In the genomic region with DNA sequence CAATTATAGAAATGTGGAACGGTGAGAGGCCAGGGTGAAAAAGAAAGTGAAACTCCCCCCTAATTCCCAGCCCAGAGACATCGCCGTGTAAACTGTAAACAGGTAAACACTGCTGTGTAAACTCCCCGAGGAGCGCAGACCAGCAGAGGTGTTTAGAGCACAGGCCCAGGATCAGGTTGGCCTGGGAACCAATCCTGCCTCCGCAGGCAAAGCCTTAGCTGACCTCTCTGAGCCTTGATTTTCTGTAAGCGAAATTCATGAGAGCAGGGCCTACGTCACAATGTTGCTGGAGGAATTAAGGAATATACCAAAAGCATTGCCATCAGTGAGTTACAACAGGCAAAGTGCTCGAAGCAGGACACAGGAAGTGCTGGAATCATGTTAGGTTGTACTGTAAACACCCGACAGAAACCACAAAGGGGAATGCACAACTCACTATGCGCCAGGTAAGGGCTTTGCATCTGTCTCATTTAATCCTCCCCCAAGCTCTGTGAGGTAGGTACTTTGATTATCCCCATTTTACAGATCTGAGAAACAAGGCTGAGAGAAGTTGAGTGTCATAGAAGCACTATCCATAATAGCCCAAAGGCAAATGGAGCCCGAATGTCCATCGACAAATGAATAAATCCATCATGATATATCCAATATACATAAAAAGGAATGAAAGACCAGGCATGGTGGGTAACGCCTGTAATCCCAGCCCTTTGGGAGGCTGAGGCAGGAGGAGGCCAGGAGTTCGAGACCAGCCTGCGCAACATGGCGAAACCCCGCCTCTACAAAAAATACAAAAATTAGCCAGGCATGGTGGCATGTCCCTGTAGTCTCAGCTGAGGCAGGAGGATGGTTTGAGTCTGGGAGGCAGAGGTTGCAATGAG, we compare ENCODE assay signal across 11 cellular contexts. TPM values are rescaled to one million over a fixed set of nuclear protein-coding genes. Genes with fewer than 3 reads are reported as not detected.
DNase-seq lines count a peak whose midpoint lies in the region; ATAC-seq lines count a peak whose summit lies in the region.
"Had no signal": no experiment of that assay in that cellular context is flagged by ENCODE, and none has a peak within 500 bp of the region (broad histone marks: within the 10 kb centered on the region; RNA-seq: fewer than 3 reads in every experiment).

No MANE protein-coding gene starts in this region.

- WGBS in GM23248 (ENCODE audit: low coverage in 1 of 2, low lambda C conversion rate in 2 of 2, missing lambda C conversion rate in 2 of 2), 2 experiments = 88 to 90% methylated on average over 18 of the region's 18 CpGs

- in situ Hi-C loops in GM23248 (cut with MboI) = no loop called here

- H3K9ac ChIP-seq in mucosa of rectum (ENCODE audit: low read depth in 1 of 2, low read length in 2 of 2) (peak overlapping the region; percentile 20 to 66), GM23248 (no peak overlapping the region)

- H3K9me3 Mint-ChIP-seq in CD8-positive, alpha-beta memory T cell = no peaks in the 10 kb centered on the region
- no peaks in the 10 kb centered on the region for H3K9me3 Mint-ChIP-seq in activated naive CD8-positive, alpha-beta T cell treated with anti-CD3 and anti-CD28 coated beads, Interleukin-2, amount 10 ng/mL, durations not matched to agents 7 days and 5 days
- H3K9me3 Mint-ChIP-seq: stimulated activated memory B cell treated with anti-CD40 and anti-IgM and Interleukin-4, amounts not matched to agents 10 μg/mL and 1 μg/mL and 100 μg/mL, for 72 hours had no signal

- POLR2A ChIA-PET in CD8-positive, alpha-beta memory T cell (lab: Charles Lee) = no interaction called here
- POLR2A ChIA-PET in activated naive CD8-positive, alpha-beta T cell treated with anti-CD3 and anti-CD28 coated beads, Interleukin-2, amount 10 ng/mL, durations not matched to agents 7 days and 5 days (lab: Charles Lee) = no interaction called here

- H3K27me3 ChIP-seq in CD8-positive, alpha-beta memory T cell (ENCODE audit: insufficient read depth, low read length, poor library complexity, severe bottlenecking) = no peaks in the 10 kb centered on the region
- H3K27me3 ChIP-seq in mucosa of rectum (ENCODE audit: control insufficient read depth in 2 of 2, insufficient read depth in 2 of 2, low read length in 2 of 2) (no peaks in the 10 kb centered on the region), GM23248 (replicated peaks; ENCODE audit: insufficient read depth) (no peaks in the 10 kb centered on the region)
- H3K27me3 ChIP-seq: heart left ventricle had no signal

- no peaks in the 10 kb centered on the region for H3K27me3 Mint-ChIP-seq in CD8-positive, alpha-beta memory T cell
- H3K27me3 Mint-ChIP-seq in activated naive CD8-positive, alpha-beta T cell treated with anti-CD3 and anti-CD28 coated beads, Interleukin-2, amount 10 ng/mL, durations not matched to agents 7 days and 5 days = no peaks in the 10 kb centered on the region

- H3K27ac Mint-ChIP-seq in CD8-positive, alpha-beta memory T cell = peak overlapping the region; percentile 81 to 98 (median 93)
- H3K27ac Mint-ChIP-seq in activated naive CD8-positive, alpha-beta T cell treated with anti-CD3 and anti-CD28 coated beads, Interleukin-2, amount 10 ng/mL, durations not matched to agents 7 days and 5 days = peak overlapping the region; percentile 81
- H3K27ac Mint-ChIP-seq: stimulated activated memory B cell treated with anti-CD40 and anti-IgM and Interleukin-4, amounts not matched to agents 10 μg/mL and 1 μg/mL and 100 μg/mL, for 72 hours had no signal

- H3K79me2 ChIP-seq in GM23248 (ENCODE audit: insufficient read depth) = no peaks in the 10 kb centered on the region

- H3F3A ChIP-seq in GM23248 (ENCODE audit: insufficient read depth) = no peaks in the 10 kb centered on the region

- ATAC-seq in activated naive CD8-positive, alpha-beta T cell treated with anti-CD3 and anti-CD28 coated beads, Interleukin-2, amount 10 ng/mL, durations not matched to agents 7 days and 5 days (ENCODE audit: low read depth) = peak; percentile 54
- no peak for ATAC-seq in left cardiac atrium
- ATAC-seq: heart left ventricle; stimulated activated memory B cell treated with anti-CD40 and anti-IgM and Interleukin-4, amounts not matched to agents 10 μg/mL and 1 μg/mL and 100 μg/mL, for 72 hours had no signal

- H3K4me3 Mint-ChIP-seq in CD8-positive, alpha-beta memory T cell = peak overlapping the region; percentile 83 to 90 (median 85)
- peak overlapping the region; percentile 66 for H3K4me3 Mint-ChIP-seq in activated naive CD8-positive, alpha-beta T cell treated with anti-CD3 and anti-CD28 coated beads, Interleukin-2, amount 10 ng/mL, durations not matched to agents 7 days and 5 days
- H3K4me3 Mint-ChIP-seq: stimulated activated memory B cell treated with anti-CD40 and anti-IgM and Interleukin-4, amounts not matched to agents 10 μg/mL and 1 μg/mL and 100 μg/mL, for 72 hours had no signal

- no peaks in the 10 kb centered on the region for H4K20me1 ChIP-seq in GM23248 (ENCODE audit: insufficient read depth)

- no peaks in the 10 kb centered on the region for H3K36me3 ChIP-seq in CD8-positive, alpha-beta memory T cell (ENCODE audit: insufficient read depth, low read length)
- no peaks in the 10 kb centered on the region for H3K36me3 ChIP-seq in KOPT-K1 (ENCODE audit: insufficient read depth, low read length)
- H3K36me3 ChIP-seq in mucosa of rectum (ENCODE audit: control insufficient read depth in 2 of 2, insufficient read depth in 2 of 2, low read length in 2 of 2) = no peaks in the 10 kb centered on the region
- no peaks in the 10 kb centered on the region for H3K36me3 ChIP-seq in GM23248 (ENCODE audit: low read depth)
- H3K36me3 ChIP-seq: heart left ventricle had no signal

- H3K4me2 ChIP-seq in GM23248 (ENCODE audit: unreplicated experiment) = no peak overlapping the region

- H3K4me1 ChIP-seq in CD8-positive, alpha-beta memory T cell (ENCODE audit: insufficient read depth, low read length) = no peaks in the 10 kb centered on the region
- peaks cover 51 to 55% of the 10 kb centered on the region in 2 donors for H3K4me1 ChIP-seq in mucosa of rectum (ENCODE audit: control insufficient read depth in 2 of 2, insufficient read depth in 2 of 2, low read length in 2 of 2)
- peaks cover 11% of the 10 kb centered on the region for H3K4me1 ChIP-seq in GM23248 (ENCODE audit: insufficient read depth)

- intact Hi-C loops in left cardiac atrium (cut with DNase I) = no loop called here

- no peaks in the 10 kb centered on the region for H3K9me2 ChIP-seq in GM23248 (ENCODE audit: insufficient read depth)

- H3K4me3 ChIP-seq in CD8-positive, alpha-beta memory T cell (ENCODE audit: low read length) = peak overlapping the region; percentile 40
- H3K4me3 ChIP-seq in mucosa of rectum (ENCODE audit: low read length in 2 of 2) = peak overlapping the region in 1 of 2 donors; percentile 48
- H3K4me3 ChIP-seq in GM23248 = no peak overlapping the region

- CTCF ChIA-PET in CD8-positive, alpha-beta memory T cell (lab: Charles Lee) = no interaction called here

- H3K27ac ChIP-seq in CD8-positive, alpha-beta memory T cell (ENCODE audit: low read depth, low read length) = peak overlapping the region; percentile 72
- H3K27ac ChIP-seq in KOPT-K1 (ENCODE audit: low read depth, low read length, poor library complexity, severe bottlenecking) (peak overlapping the region; percentile 81), mucosa of rectum (ENCODE audit: low read depth in 2 of 2, low read length in 2 of 2) (peak overlapping the region; percentile 94 to 97), GM23248 (no peak overlapping the region)
- H3K27ac ChIP-seq: HL-60 had no signal

- H3K36me3 Mint-ChIP-seq in CD8-positive, alpha-beta memory T cell = no peaks in the 10 kb centered on the region
- no peaks in the 10 kb centered on the region for H3K36me3 Mint-ChIP-seq in activated naive CD8-positive, alpha-beta T cell treated with anti-CD3 and anti-CD28 coated beads, Interleukin-2, amount 10 ng/mL, durations not matched to agents 7 days and 5 days
- H3K36me3 Mint-ChIP-seq: stimulated activated memory B cell treated with anti-CD40 and anti-IgM and Interleukin-4, amounts not matched to agents 10 μg/mL and 1 μg/mL and 100 μg/mL, for 72 hours had no signal

- peaks cover 10 to 20% (median 11%) of the 10 kb centered on the region in 3 donors for H3K4me1 Mint-ChIP-seq in CD8-positive, alpha-beta memory T cell
- H3K4me1 Mint-ChIP-seq in activated naive CD8-positive, alpha-beta T cell treated with anti-CD3 and anti-CD28 coated beads, Interleukin-2, amount 10 ng/mL, durations not matched to agents 7 days and 5 days = peaks cover 7% of the 10 kb centered on the region
- H3K4me1 Mint-ChIP-seq: stimulated activated memory B cell treated with anti-CD40 and anti-IgM and Interleukin-4, amounts not matched to agents 10 μg/mL and 1 μg/mL and 100 μg/mL, for 72 hours had no signal

- DNase-seq in CD8-positive, alpha-beta memory T cell = peak in 1 of 5 donors; percentile 3
- DNase-seq in activated naive CD8-positive, alpha-beta T cell treated with anti-CD3 and anti-CD28 coated beads, Interleukin-2, amount 10 ng/mL, durations not matched to agents 7 days and 5 days = no peak
- DNase-seq in GM23248 (no peak), left cardiac atrium (no peak), NCI-H748 treated with DMSO at 0.1 percent for 48 hours (lab: John Stamatoyannopoulos, UW) (no peak)
- DNase-seq: heart left ventricle; stimulated activated CD4-positive, alpha-beta T cell treated with anti-CD3 and anti-CD28 coated beads, Interleukin-12 subunit alpha, Interleukin-12 subunit beta, amount 100 ng/mL, for 4 hours had no signal

- H2AFZ ChIP-seq in GM23248 = no peak overlapping the region

- H3K9me3 ChIP-seq in CD8-positive, alpha-beta memory T cell (ENCODE audit: low read length) = no peaks in the 10 kb centered on the region
- no peaks in the 10 kb centered on the region for H3K9me3 ChIP-seq in KOPT-K1 (ENCODE audit: insufficient read depth, low read length, poor library complexity, severe bottlenecking)
- no peaks in the 10 kb centered on the region for H3K9me3 ChIP-seq in mucosa of rectum (ENCODE audit: control insufficient read depth in 2 of 2, low read length in 2 of 2)
- no peaks in the 10 kb centered on the region for H3K9me3 ChIP-seq in GM23248 (ENCODE audit: low read depth)
- H3K9me3 ChIP-seq: heart left ventricle had no signal

RNA-seq across cellular contexts. Expression of a gene that starts 30.7 kb away (rescaled TPM):
- total RNA-seq in CD8-positive, alpha-beta memory T cell = 10 to 100 TPM; 16.0 to 16.4 TPM
- 13.6 TPM for polyA plus RNA-seq in CD8-positive, alpha-beta memory T cell
- total RNA-seq in activated naive CD8-positive, alpha-beta T cell treated with anti-CD3 and anti-CD28 coated beads, Interleukin-2, amount 10 ng/mL, durations not matched to agents 7 days and 5 days = 10 to 100 TPM; 21.5 to 23.9 TPM
- total RNA-seq in GM23248 (2014; rRNA removed; shearing (Covaris generic)) = 20.6 and 32.6 TPM in 2 replicates
- 20.7 and 21.7 TPM in 2 replicates for polyA plus RNA-seq in GM23248 (2016; fragmentation: Nextera tagmentation; extraction: Ambion mirVana)
- total RNA-seq in left cardiac atrium = 10 to 100 TPM; 52.9 to 59.2 TPM

RNA-seq across cellular contexts. Expression of a gene that starts 35.9 kb away (rescaled TPM):
- 10 to 100 TPM; 21.5 to 22.9 TPM for total RNA-seq in CD8-positive, alpha-beta memory T cell
- polyA plus RNA-seq in CD8-positive, alpha-beta memory T cell = 96.7 TPM
- 10 to 100 TPM; 23.9 to 24.3 TPM for total RNA-seq in activated naive CD8-positive, alpha-beta T cell treated with anti-CD3 and anti-CD28 coated beads, Interleukin-2, amount 10 ng/mL, durations not matched to agents 7 days and 5 days
- total RNA-seq in GM23248 (2014; rRNA removed; shearing (Covaris generic)) = 22.9 and 27.3 TPM in 2 replicates
- polyA plus RNA-seq in GM23248 (2016; fragmentation: Nextera tagmentation; extraction: Ambion mirVana) = 22.7 and 23.3 TPM in 2 replicates
- total RNA-seq in left cardiac atrium = 10 to 100 TPM in 1 of 2 donors, 1 to 10 TPM in 1; 7.4 to 10.6 TPM

RNA-seq across cellular contexts. Expression of a gene that starts 42.2 kb away (rescaled TPM):
- total RNA-seq in CD8-positive, alpha-beta memory T cell = 10 to 100 TPM; 54.9 to 55.9 TPM
- 142 TPM for polyA plus RNA-seq in CD8-positive, alpha-beta memory T cell
- 10 to 100 TPM; 74.6 to 80.0 TPM for total RNA-seq in activated naive CD8-positive, alpha-beta T cell treated with anti-CD3 and anti-CD28 coated beads, Interleukin-2, amount 10 ng/mL, durations not matched to agents 7 days and 5 days
- total RNA-seq in GM23248 (2014; rRNA removed; shearing (Covaris generic)) = 44.1 and 62.6 TPM in 2 replicates
- 43.9 and 46.1 TPM in 2 replicates for polyA plus RNA-seq in GM23248 (2016; fragmentation: Nextera tagmentation; extraction: Ambion mirVana)
- 10 to 100 TPM; 45.9 to 52.9 TPM for total RNA-seq in left cardiac atrium

RNA-seq across cellular contexts. Expression of a gene that starts 58.2 kb away (rescaled TPM):
- 1 to 10 TPM; 1.0 to 1.2 TPM for total RNA-seq in CD8-positive, alpha-beta memory T cell
- polyA plus RNA-seq in CD8-positive, alpha-beta memory T cell = 1.7 TPM
- total RNA-seq in activated naive CD8-positive, alpha-beta T cell treated with anti-CD3 and anti-CD28 coated beads, Interleukin-2, amount 10 ng/mL, durations not matched to agents 7 days and 5 days = 1 to 10 TPM in 1 of 2 experiments, not detected in 1; 1.5 TPM
- total RNA-seq in GM23248 (2014; rRNA removed; shearing (Covaris generic)) = 0.38 TPM in 1 of 2 replicates, not detected in the other
- 0.80 TPM in 1 of 2 replicates, not detected in the other for polyA plus RNA-seq in GM23248 (2016; fragmentation: Nextera tagmentation; extraction: Ambion mirVana)
- 1 to 10 TPM in 1 of 2 donors, under 1 TPM in 1; 0.38 to 1.9 TPM for total RNA-seq in left cardiac atrium
